8 cellular contexts compared by ENCODE assay signal in genomic region chr11:125514336-125515101, GRCh38. TPM values are rescaled to one million over a fixed set of nuclear protein-coding genes. Genes with fewer than 3 reads are reported as not detected.
A peak's percentile ranks its signal among the peaks of the same experiment; 100 is the strongest.
DNase-seq lines count a peak whose midpoint lies in the region; ATAC-seq, FAIRE-seq and TF ChIP-seq lines count a peak whose summit lies in the region.

No MANE protein-coding gene starts in this region.

- H3K4ac ChIP-seq in mesendoderm (ENCODE audit: low read depth, low read length) = no peak overlapping the region

- peak; percentile 61 to 65 for DNase-seq in activated T-cell treated with anti-CD3 and anti-CD28 coated beads, Interleukin-2, amount 50 U/mL, for 72 hours
- peak; percentile 65 for DNase-seq in mesendoderm
- DNase-seq in BE2C = no peak
- DNase-seq in T1000 (lab: John Stamatoyannopoulos, UW) = no peak
- no peak for DNase-seq in kidney

- H4K20me1 ChIP-seq in OCI-LY1 (ENCODE audit: insufficient read depth, low read length) = no peaks in the 10 kb centered on the region

- no peaks in the 10 kb centered on the region for H3K27me3 Mint-ChIP-seq in activated T-cell treated with anti-CD3 and anti-CD28 coated beads, Interleukin-2, amount 50 U/mL, for 72 hours (ENCODE audit: low read depth)

- peaks cover 38% of the 10 kb centered on the region for H3K4me1 Mint-ChIP-seq in activated T-cell treated with anti-CD3 and anti-CD28 coated beads, Interleukin-2, amount 50 U/mL, for 72 hours (ENCODE audit: low read depth)

- no peak for TF ChIP-seq CTCF in OCI-LY1 (IDR thresholded peaks at IDR 0.05; ENCODE audit: low read length)
- TF ChIP-seq CTCF in BE2C (IDR thresholded peaks at IDR 0.05; ENCODE audit: low read depth, low read length) = no peak
- no peak for TF ChIP-seq CTCF in kidney (IDR thresholded peaks at IDR 0.05; ENCODE audit: borderline replicate concordance, extremely low read depth, insufficient read depth)

- H3K18ac ChIP-seq in mesendoderm (ENCODE audit: low read length) = peak overlapping the region; percentile 32

- H3K9me3 Mint-ChIP-seq in activated T-cell treated with anti-CD3 and anti-CD28 coated beads, Interleukin-2, amount 50 U/mL, for 72 hours = no peaks in the 10 kb centered on the region

- no peaks in the 10 kb centered on the region for H3K79me1 ChIP-seq in mesendoderm (ENCODE audit: low read length)

- no peaks in the 10 kb centered on the region for H3K36me3 Mint-ChIP-seq in activated T-cell treated with anti-CD3 and anti-CD28 coated beads, Interleukin-2, amount 50 U/mL, for 72 hours (ENCODE audit: insufficient read depth in 2 of 2)

- no peak overlapping the region for H3K56ac ChIP-seq in mesendoderm (ENCODE audit: low read length)

- no peak overlapping the region for H2AFZ ChIP-seq in OCI-LY1 (ENCODE audit: low read length)

- intact Hi-C loops in kidney (cut with DNase I) = no loop called here

- no CpG with 5 or more reads among the region's 11 CpGs for WGBS in mesendoderm (ENCODE audit: extremely low coverage, insufficient coverage, low lambda C conversion rate)

- H3K4me1 ChIP-seq in OCI-LY1 (ENCODE audit: insufficient read depth, low read length, severe bottlenecking) = peaks cover 10% of the 10 kb centered on the region
- no peaks in the 10 kb centered on the region for H3K4me1 ChIP-seq in mesendoderm (ENCODE audit: control insufficient read depth, low read depth, low read length)
- no peaks in the 10 kb centered on the region for H3K4me1 ChIP-seq in BE2C
- no peaks in the 10 kb centered on the region for H3K4me1 ChIP-seq in kidney (ENCODE audit: control insufficient read depth in 1 of 2, insufficient read depth in 1 of 2, low read depth in 1 of 2, low read length in 2 of 2)

- peak overlapping the region; percentile 35 to 51 for H3K4me3 Mint-ChIP-seq in activated T-cell treated with anti-CD3 and anti-CD28 coated beads, Interleukin-2, amount 50 U/mL, for 72 hours

- no peak overlapping the region for H4K5ac ChIP-seq in mesendoderm (ENCODE audit: low read length)

- no peaks in the 10 kb centered on the region for H3F3A ChIP-seq in OCI-LY1 (ENCODE audit: insufficient read depth, low read length)

- H3K4me2 ChIP-seq in OCI-LY1 (ENCODE audit: low read length) (no peak overlapping the region), mesendoderm (ENCODE audit: low read length) (no peak overlapping the region)

- H2AK5ac ChIP-seq in mesendoderm (ENCODE audit: low read length) = no peak overlapping the region

- no peak overlapping the region for H3K23ac ChIP-seq in mesendoderm (ENCODE audit: low read length)

- no peak overlapping the region for H2BK120ac ChIP-seq in mesendoderm (ENCODE audit: low read depth, low read length)

- H3K27ac ChIP-seq in OCI-LY1 (ENCODE audit: low read depth, low read length, poor library complexity, severe bottlenecking) (peak overlapping the region; percentile 54), mesendoderm (ENCODE audit: low read depth, low read length) (peak overlapping the region; percentile 56), kidney (ENCODE audit: low read depth in 2 of 2, low read length in 2 of 2) (no peak overlapping the region)

- no peak overlapping the region for H4K8ac ChIP-seq in mesendoderm (ENCODE audit: low read depth, low read length)

- FAIRE-seq in kidney (lab: Jason Lieb, UNC) = no peak

- H3K36me3 ChIP-seq in OCI-LY1 (ENCODE audit: insufficient read depth, low read length) = no peaks in the 10 kb centered on the region
- no peaks in the 10 kb centered on the region for H3K36me3 ChIP-seq in mesendoderm (ENCODE audit: control insufficient read depth, insufficient read depth, low read length)
- H3K36me3 ChIP-seq in BE2C = no peaks in the 10 kb centered on the region
- no peaks in the 10 kb centered on the region for H3K36me3 ChIP-seq in kidney (ENCODE audit: control insufficient read depth in 1 of 2, insufficient read depth in 2 of 2, low read length in 2 of 2)

- H2BK5ac ChIP-seq in mesendoderm (ENCODE audit: low read length) = no peak overlapping the region

- H3K27ac Mint-ChIP-seq in activated T-cell treated with anti-CD3 and anti-CD28 coated beads, Interleukin-2, amount 50 U/mL, for 72 hours = peak overlapping the region; percentile 73

- ATAC-seq in GM18861 (IDR thresholded peaks at IDR 0.05; ENCODE audit: unreplicated experiment) (peak; percentile 74), HG02973 (IDR thresholded peaks at IDR 0.05; ENCODE audit: unreplicated experiment) (peak; percentile 70)
- ATAC-seq in activated T-cell treated with anti-CD3 and anti-CD28 coated beads, Interleukin-2, amount 50 U/mL, for 72 hours (replicated peaks in 1 of 2) = peak; percentile 91 to 92

- no peaks in the 10 kb centered on the region for H3K9me2 ChIP-seq in OCI-LY1 (ENCODE audit: low read depth, low read length)

- H3K9ac ChIP-seq in OCI-LY1 (ENCODE audit: low read length) (no peak overlapping the region), mesendoderm (ENCODE audit: low read length) (no peak overlapping the region), kidney (ENCODE audit: low read length in 2 of 2) (no peak overlapping the region)

- no peaks in the 10 kb centered on the region for H3K27me3 ChIP-seq in OCI-LY1 (ENCODE audit: insufficient read depth, low read length)
- no peaks in the 10 kb centered on the region for H3K27me3 ChIP-seq in mesendoderm (ENCODE audit: insufficient read depth, low read length, poor library complexity)
- H3K27me3 ChIP-seq in BE2C = no peaks in the 10 kb centered on the region; the same call in 1 of the 2 replicates

- H3K9me3 ChIP-seq in OCI-LY1 (ENCODE audit: low read length) (no peaks in the 10 kb centered on the region), BE2C (no peaks in the 10 kb centered on the region), kidney (ENCODE audit: control insufficient read depth in 1 of 2, low read length in 2 of 2) (no peaks in the 10 kb centered on the region)

- H2BK15ac ChIP-seq in mesendoderm (replicated peaks; ENCODE audit: low read depth) = no peak overlapping the region

- H3K4me3 ChIP-seq in OCI-LY1 (ENCODE audit: low read depth, low read length, poor library complexity, severe bottlenecking) = no peak overlapping the region
- no peak overlapping the region for H3K4me3 ChIP-seq in mesendoderm (ENCODE audit: low read length)
- no peak overlapping the region for H3K4me3 ChIP-seq in BE2C (ENCODE audit: low read depth, low read length)
- H3K4me3 ChIP-seq in kidney (ENCODE audit: low read length in 2 of 2) = no peak overlapping the region

- no peaks in the 10 kb centered on the region for H3K79me2 ChIP-seq in OCI-LY1 (ENCODE audit: insufficient read depth, low read length)
- H3K79me2 ChIP-seq in mesendoderm (ENCODE audit: control insufficient read depth, insufficient read depth, low read length) = no peaks in the 10 kb centered on the region

RNA-seq across cellular contexts. Expression of gene FEZ1, which starts 18.5 kb away (rescaled TPM):
- total RNA-seq in activated T-cell treated with anti-CD3 and anti-CD28 coated beads, Interleukin-2, amount 50 U/mL, for 72 hours = 1 to 10 TPM; 4.7 to 7.1 TPM
- polyA plus RNA-seq in mesendoderm (2013, experiment 1 of 2) = 13.4 TPM
- polyA plus RNA-seq in mesendoderm (2013, experiment 2 of 2) = 12.5 TPM
- polyA plus RNA-seq in BE2C (2012; ENCODE audit: insufficient read depth, insufficient read length, low read depth) = 2.5 TPM
- total RNA-seq in kidney = 12.5 TPM
- 17.4 TPM for polyA plus RNA-seq in kidney (ENCODE audit: insufficient read depth, low read depth, low replicate concordance)

RNA-seq across cellular contexts. Expression of gene EI24, which starts 54.8 kb away (rescaled TPM):
- total RNA-seq in activated T-cell treated with anti-CD3 and anti-CD28 coated beads, Interleukin-2, amount 50 U/mL, for 72 hours = 10 to 100 TPM; 27.4 to 35.6 TPM
- polyA plus RNA-seq in mesendoderm (2013, experiment 1 of 2) = 134 TPM
- polyA plus RNA-seq in mesendoderm (2013, experiment 2 of 2) = 132 TPM
- polyA plus RNA-seq in BE2C (2012; ENCODE audit: insufficient read depth, insufficient read length, low read depth) = 118 TPM
- total RNA-seq in kidney = 69.1 TPM
- 63.3 TPM for polyA plus RNA-seq in kidney (ENCODE audit: insufficient read depth, low read depth, low replicate concordance)

Comparison
In these comparisons a context has a peak if more than half of its experiments do, and no peak if none do; other contexts are left out.
1. H3K27ac ChIP-seq: peak in OCI-LY1 (single experiment) and mesendoderm (single experiment); none in kidney (0 of 2).
2. DNase-seq: peak in activated T-cell treated with anti-CD3 and anti-CD28 coated beads, Interleukin-2, amount 50 U/mL, for 72 hours (2 of 2) and mesendoderm (single experiment); none in BE2C (single experiment), T1000 (single experiment) and kidney (single experiment).
3. Peak in every context shown above with its lines, with median percentiles within 50 percentile points of each other: ATAC-seq.